ENCODE assay signal across 8 cellular contexts in genomic region chr2:12718662-12719399, GRCh38. TPM values are rescaled to one million over a fixed set of nuclear protein-coding genes. Genes with fewer than 3 reads are reported as not detected.
DNase-seq lines count a peak whose midpoint lies in the region; ATAC-seq and TF ChIP-seq lines count a peak whose summit lies in the region.

No MANE protein-coding gene starts in this region.

- peaks cover 3 to 17% of the 10 kb centered on the region in 2 donors for H3K27me3 ChIP-seq in mucosa of rectum (ENCODE audit: control insufficient read depth in 2 of 2, insufficient read depth in 2 of 2, low read length in 2 of 2)

- H3K36me3 ChIP-seq in HEK293 (ENCODE audit: control insufficient read depth in 2 of 2, insufficient read depth in 1 of 2, low read length in 2 of 2) (peaks cover 0 to 11% of the 10 kb centered on the region in 2 experiments; a peak in 1 of 3 replicates), mucosa of rectum (ENCODE audit: control insufficient read depth in 2 of 2, insufficient read depth in 2 of 2, low read length in 2 of 2) (no peaks in the 10 kb centered on the region)

- H3K36me3 Mint-ChIP-seq in chondrocyte (ENCODE audit: low read depth) (peaks cover under 1% of the 10 kb centered on the region), type B pancreatic cell (peaks cover 17% of the 10 kb centered on the region)

- peak overlapping the region; percentile 93 for H3K27ac Mint-ChIP-seq in chondrocyte (ENCODE audit: unreplicated experiment)
- peak overlapping the region; percentile 86 for H3K27ac Mint-ChIP-seq in type B pancreatic cell

- no peak for ATAC-seq in HG03039 (IDR thresholded peaks at IDR 0.05; ENCODE audit: unreplicated experiment)
- ATAC-seq in HG03196 (IDR thresholded peaks at IDR 0.05; ENCODE audit: unreplicated experiment), result no peak

- H3K4me1 ChIP-seq in HEK293 (ENCODE audit: control insufficient read depth, insufficient read depth, low read length) (peaks cover 18% of the 10 kb centered on the region), mucosa of rectum (ENCODE audit: control insufficient read depth in 2 of 2, insufficient read depth in 2 of 2, low read length in 2 of 2) (peaks cover 3 to 10% of the 10 kb centered on the region in 2 donors)

- POLR2A ChIA-PET in HEK293 (lab: Yijun Ruan, JAX), result no interaction called here

- H3K4me3 Mint-ChIP-seq in chondrocyte (ENCODE audit: unreplicated experiment), result peak overlapping the region; percentile 88
- peak overlapping the region; percentile 98 for H3K4me3 Mint-ChIP-seq in type B pancreatic cell

- H3K27me3 Mint-ChIP-seq in chondrocyte (ENCODE audit: low read depth) (no peaks in the 10 kb centered on the region), type B pancreatic cell (peaks cover 4% of the 10 kb centered on the region)

- H3K9me3 Mint-ChIP-seq in chondrocyte (ENCODE audit: low read depth) (peaks cover 3% of the 10 kb centered on the region), type B pancreatic cell (peaks cover 5% of the 10 kb centered on the region)

- peak overlapping the region; percentile 68 to 70 for H3K9ac ChIP-seq in mucosa of rectum (ENCODE audit: low read depth in 1 of 2, low read length in 2 of 2)

- H3K9me3 ChIP-seq in HEK293 (ENCODE audit: control insufficient read depth, insufficient read depth, low read depth, low read length) (no peaks in the 10 kb centered on the region), mucosa of rectum (ENCODE audit: control insufficient read depth in 2 of 2, low read length in 2 of 2) (no peaks in the 10 kb centered on the region)

- CTCF ChIA-PET in HEK293 (lab: Yijun Ruan, JAX), result interaction anchor here (0.5 to 1.3 kb wide), 2 partner anchors 284 to 544 kb away, joined by 4 to 6 read pairs; no protein-coding TSS in a partner anchor

- no peak for TF ChIP-seq CTCF in HEK293 (tag by site-specific recombination; IDR thresholded peaks at IDR 0.05)
- peak; percentile 23 for TF ChIP-seq CTCF in chondrocyte (IDR thresholded peaks at IDR 0.05)
- TF ChIP-seq CTCF in type B pancreatic cell (conservative IDR thresholded peaks at IDR 0.05), result peak; percentile 38

- DNase-seq in SW480 (ENCODE audit: low spot score), result peak; percentile 38
- no peak for DNase-seq in chondrocyte (ENCODE audit: low spot score)
- no peak for DNase-seq in type B pancreatic cell (ENCODE audit: extremely low spot score, unreplicated experiment)
- DNase-seq in NCI-H1694 treated with DMSO at 0.1 percent for 48 hours (lab: John Stamatoyannopoulos, UW), result no peak

- H3K4me3 ChIP-seq in HEK293 (ENCODE audit: low read depth, low read length) (peak overlapping the region; percentile 84), mucosa of rectum (ENCODE audit: low read length in 2 of 2) (peak overlapping the region; percentile 70 to 82)

- H3K4me1 Mint-ChIP-seq in chondrocyte (ENCODE audit: low read depth) (peaks cover 71% of the 10 kb centered on the region), type B pancreatic cell (ENCODE audit: unreplicated experiment) (peaks cover 51% of the 10 kb centered on the region)

- H3K27ac ChIP-seq in HEK293 (ENCODE audit: extremely low read depth, low read depth, low read length) (peak overlapping the region; percentile 98; the same call in 1 of the 2 replicates), mucosa of rectum (ENCODE audit: low read depth in 2 of 2, low read length in 2 of 2) (peak overlapping the region; percentile 45 to 82)

TF ChIP-seq in HEK293, 187 proteins besides CTCF, POLR2A, EP300 and RAD21:
- TF ChIP-seq ZBTB26 (tag by site-specific recombination; optimal IDR thresholded peaks at IDR 0.05) (peak; percentile 57), SCRT1 (tag by site-specific recombination; IDR thresholded peaks at IDR 0.05; ENCODE audit: borderline replicate concordance) (no peak), ZBTB21 (tag by site-specific recombination; IDR thresholded peaks at IDR 0.05) (no peak), ZNF335 (tag by site-specific recombination; conservative IDR thresholded peaks at IDR 0.05) (0 out of 2 replicates have a peak, but pooled peaks have one; percentile 2), GLIS1 (tag by site-specific recombination; IDR thresholded peaks at IDR 0.05) (peak; percentile 15; the same call in 1 of the 2 replicates), PATZ1 (tag by site-specific recombination; IDR thresholded peaks at IDR 0.05) (0 out of 2 replicates have a peak, but pooled peaks have one; percentile 34), ZNF24 (tag by site-specific recombination; IDR thresholded peaks at IDR 0.05) (no peak), ZNF404 (tag by site-specific recombination; IDR thresholded peaks at IDR 0.05) (no peak)
- TF ChIP-seq, protein P1, sequence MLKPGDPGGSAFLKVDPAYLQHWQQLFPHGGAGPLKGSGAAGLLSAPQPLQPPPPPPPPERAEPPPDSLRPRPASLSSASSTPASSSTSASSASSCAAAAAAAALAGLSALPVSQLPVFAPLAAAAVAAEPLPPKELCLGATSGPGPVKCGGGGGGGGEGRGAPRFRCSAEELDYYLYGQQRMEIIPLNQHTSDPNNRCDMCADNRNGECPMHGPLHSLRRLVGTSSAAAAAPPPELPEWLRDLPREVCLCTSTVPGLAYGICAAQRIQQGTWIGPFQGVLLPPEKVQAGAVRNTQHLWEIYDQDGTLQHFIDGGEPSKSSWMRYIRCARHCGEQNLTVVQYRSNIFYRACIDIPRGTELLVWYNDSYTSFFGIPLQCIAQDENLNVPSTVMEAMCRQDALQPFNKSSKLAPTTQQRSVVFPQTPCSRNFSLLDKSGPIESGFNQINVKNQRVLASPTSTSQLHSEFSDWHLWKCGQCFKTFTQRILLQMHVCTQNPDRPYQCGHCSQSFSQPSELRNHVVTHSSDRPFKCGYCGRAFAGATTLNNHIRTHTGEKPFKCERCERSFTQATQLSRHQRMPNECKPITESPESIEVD (tag by site-specific recombination; IDR thresholded peaks at IDR 0.05), result no peak
- TF ChIP-seq, protein P2, sequence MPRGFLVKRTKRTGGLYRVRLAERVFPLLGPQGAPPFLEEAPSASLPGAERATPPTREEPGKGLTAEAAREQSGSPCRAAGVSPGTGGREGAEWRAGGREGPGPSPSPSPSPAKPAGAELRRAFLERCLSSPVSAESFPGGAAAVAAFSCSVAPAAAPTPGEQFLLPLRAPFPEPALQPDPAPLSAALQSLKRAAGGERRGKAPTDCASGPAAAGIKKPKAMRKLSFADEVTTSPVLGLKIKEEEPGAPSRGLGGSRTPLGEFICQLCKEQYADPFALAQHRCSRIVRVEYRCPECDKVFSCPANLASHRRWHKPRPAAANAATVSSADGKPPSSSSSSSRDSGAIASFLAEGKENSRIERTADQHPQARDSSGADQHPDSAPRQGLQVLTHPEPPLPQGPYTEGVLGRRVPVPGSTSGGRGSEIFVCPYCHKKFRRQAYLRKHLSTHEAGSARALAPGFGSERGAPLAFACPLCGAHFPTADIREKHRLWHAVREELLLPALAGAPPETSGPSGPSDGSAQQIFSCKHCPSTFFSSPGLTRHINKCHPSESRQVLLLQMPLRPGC (tag by site-specific recombination; IDR thresholded peaks at IDR 0.05), result no peak

RNA-seq across cellular contexts. Expression of gene TRIB2, which starts 2.1 kb away (rescaled TPM):
- total RNA-seq in chondrocyte (37.5 to 42.3 TPM (median 40.5 TPM) in 3 replicates), type B pancreatic cell (ENCODE audit: low replicate concordance) (40.1 and 90.9 TPM in 2 replicates)
